In the genomic region with DNA sequence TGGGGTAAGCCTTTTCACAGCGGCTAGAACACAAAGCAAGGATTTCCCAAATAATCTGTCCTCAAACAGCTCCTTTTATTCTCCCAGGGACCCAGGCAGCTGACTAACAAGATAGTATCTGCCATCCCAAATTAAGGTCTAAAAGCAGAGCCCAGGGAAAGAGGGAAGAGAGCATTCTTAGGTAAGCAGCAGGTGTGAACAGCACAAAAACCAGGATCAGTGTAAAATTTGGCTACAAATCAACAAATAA, we compare ENCODE assay signal across 28 cellular contexts.
"Had no signal": no experiment of that assay in that cellular context is flagged by ENCODE, and none has a peak within 500 bp of the region (broad histone marks: within the 10 kb centered on the region; RNA-seq: fewer than 3 reads in every experiment).

No MANE protein-coding gene starts in this region.

- H3K36me3 ChIP-seq: stomach, suprapubic skin, thoracic aorta, thyroid gland, tibial artery, tibial nerve, transverse colon, upper lobe of left lung, upper lobe of right lung, uterus, vagina had no signal

- H3K27me3 ChIP-seq: stomach, suprapubic skin, testis, thyroid gland, tibial artery, tibial nerve, transverse colon, upper lobe of left lung, upper lobe of right lung, uterus, vagina had no signal

- H3K27ac Mint-ChIP-seq: stimulated activated effector memory CD8-positive, alpha-beta T cell treated with anti-CD3 and anti-CD28 coated beads, Interleukin-12 subunit alpha, Interleukin-12 subunit beta, amount 100 ng/mL, for 72 hours; stimulated activated memory B cell treated with anti-CD40 and anti-IgM and Interleukin-4, amounts not matched to agents 10 μg/mL and 1 μg/mL and 100 μg/mL, for 72 hours; stimulated activated naive B cell treated with anti-CD40 and anti-IgM and Interleukin-4, amounts not matched to agents 10 μg/mL and 1 μg/mL and 100 μg/mL, for 72 hours; stimulated activated naive CD8-positive, alpha-beta T cell treated with anti-CD3 and anti-CD28 coated beads, Interleukin-15, amount 100 ng/mL, for 72 hours; stimulated activated naive CD8-positive, alpha-beta T cell treated with anti-CD3 and anti-CD28 coated beads, Interleukin-15, Interleukin-2, amounts not matched to agents 100 ng/mL and 50 ng/mL, for 24 hours; type B pancreatic cell had no signal

- H3K4me3 Mint-ChIP-seq: stimulated activated effector memory CD8-positive, alpha-beta T cell treated with anti-CD3 and anti-CD28 coated beads, Interleukin-12 subunit alpha, Interleukin-12 subunit beta, amount 100 ng/mL, for 72 hours; stimulated activated memory B cell treated with anti-CD40 and anti-IgM and Interleukin-4, amounts not matched to agents 10 μg/mL and 1 μg/mL and 100 μg/mL, for 72 hours; stimulated activated naive B cell treated with anti-CD40 and anti-IgM and Interleukin-4, amounts not matched to agents 10 μg/mL and 1 μg/mL and 100 μg/mL, for 72 hours; stimulated activated naive CD8-positive, alpha-beta T cell treated with anti-CD3 and anti-CD28 coated beads, Interleukin-15, amount 100 ng/mL, for 72 hours; stimulated activated naive CD8-positive, alpha-beta T cell treated with anti-CD3 and anti-CD28 coated beads, Interleukin-15, Interleukin-2, amounts not matched to agents 100 ng/mL and 50 ng/mL, for 24 hours; type B pancreatic cell had no signal

- H3K4me1 Mint-ChIP-seq: stimulated activated effector memory CD8-positive, alpha-beta T cell treated with anti-CD3 and anti-CD28 coated beads, Interleukin-12 subunit alpha, Interleukin-12 subunit beta, amount 100 ng/mL, for 72 hours; stimulated activated memory B cell treated with anti-CD40 and anti-IgM and Interleukin-4, amounts not matched to agents 10 μg/mL and 1 μg/mL and 100 μg/mL, for 72 hours; stimulated activated naive B cell treated with anti-CD40 and anti-IgM and Interleukin-4, amounts not matched to agents 10 μg/mL and 1 μg/mL and 100 μg/mL, for 72 hours; stimulated activated naive CD8-positive, alpha-beta T cell treated with anti-CD3 and anti-CD28 coated beads, Interleukin-15, amount 100 ng/mL, for 72 hours had no signal

- H3K9me3 ChIP-seq: stomach, suprapubic skin, testis, thoracic aorta, thyroid gland, tibial artery, tibial nerve, transverse colon, upper lobe of left lung, upper lobe of right lung, uterus, vagina had no signal

- ATAC-seq: stimulated activated effector memory CD8-positive, alpha-beta T cell treated with anti-CD3 and anti-CD28 coated beads, Interleukin-12 subunit alpha, Interleukin-12 subunit beta, amount 100 ng/mL, for 72 hours; stimulated activated memory B cell treated with anti-CD40 and anti-IgM and Interleukin-4, amounts not matched to agents 10 μg/mL and 1 μg/mL and 100 μg/mL, for 72 hours; stimulated activated naive B cell treated with anti-CD40 and anti-IgM and Interleukin-4, amounts not matched to agents 10 μg/mL and 1 μg/mL and 100 μg/mL, for 72 hours; stimulated activated naive CD8-positive, alpha-beta T cell treated with anti-CD3 and anti-CD28 coated beads, Interleukin-15, amount 100 ng/mL, for 72 hours; stimulated activated naive CD8-positive, alpha-beta T cell treated with anti-CD3 and anti-CD28 coated beads, Interleukin-15, Interleukin-2, amounts not matched to agents 100 U/mL and 50 U/mL, for 24 hours; upper lobe of right lung had no signal

- H3K36me3 Mint-ChIP-seq: stimulated activated effector memory CD8-positive, alpha-beta T cell treated with anti-CD3 and anti-CD28 coated beads, Interleukin-12 subunit alpha, Interleukin-12 subunit beta, amount 100 ng/mL, for 72 hours; stimulated activated memory B cell treated with anti-CD40 and anti-IgM and Interleukin-4, amounts not matched to agents 10 μg/mL and 1 μg/mL and 100 μg/mL, for 72 hours; stimulated activated naive B cell treated with anti-CD40 and anti-IgM and Interleukin-4, amounts not matched to agents 10 μg/mL and 1 μg/mL and 100 μg/mL, for 72 hours; type B pancreatic cell had no signal

- H3K27ac ChIP-seq: stomach, suprapubic skin, testis, thoracic aorta, thyroid gland, tibial artery, tibial nerve, transverse colon, upper lobe of left lung, upper lobe of right lung, uterus, vagina had no signal

- H3K27me3 Mint-ChIP-seq: stimulated activated naive B cell treated with anti-CD40 and anti-IgM and Interleukin-4, amounts not matched to agents 10 μg/mL and 1 μg/mL and 100 μg/mL, for 72 hours; stimulated activated naive CD8-positive, alpha-beta T cell treated with anti-CD3 and anti-CD28 coated beads, Interleukin-15, amount 100 ng/mL, for 72 hours; stimulated activated naive CD8-positive, alpha-beta T cell treated with anti-CD3 and anti-CD28 coated beads, Interleukin-15, Interleukin-2, amounts not matched to agents 100 ng/mL and 50 ng/mL, for 24 hours; type B pancreatic cell had no signal

- H3K4me3 ChIP-seq: stomach, suprapubic skin, testis, thoracic aorta, thyroid gland, tibial artery, tibial nerve, transverse colon, upper lobe of left lung, upper lobe of right lung, uterus, vagina had no signal

- H3K9me3 Mint-ChIP-seq: stimulated activated effector memory CD8-positive, alpha-beta T cell treated with anti-CD3 and anti-CD28 coated beads, Interleukin-12 subunit alpha, Interleukin-12 subunit beta, amount 100 ng/mL, for 72 hours; stimulated activated memory B cell treated with anti-CD40 and anti-IgM and Interleukin-4, amounts not matched to agents 10 μg/mL and 1 μg/mL and 100 μg/mL, for 72 hours; stimulated activated naive B cell treated with anti-CD40 and anti-IgM and Interleukin-4, amounts not matched to agents 10 μg/mL and 1 μg/mL and 100 μg/mL, for 72 hours; stimulated activated naive CD8-positive, alpha-beta T cell treated with anti-CD3 and anti-CD28 coated beads, Interleukin-15, amount 100 ng/mL, for 72 hours; stimulated activated naive CD8-positive, alpha-beta T cell treated with anti-CD3 and anti-CD28 coated beads, Interleukin-15, Interleukin-2, amounts not matched to agents 100 ng/mL and 50 ng/mL, for 24 hours; type B pancreatic cell had no signal

- DNase-seq: stimulated activated CD4-positive, alpha-beta T cell treated with anti-CD3 and anti-CD28 coated beads, Interleukin-2, amount 100 ng/mL, for 48 hours; stimulated activated CD4-positive, alpha-beta T cell treated with anti-CD3 and anti-CD28 coated beads, Interleukin-4, amount 100 ng/mL, for 1 hour; stimulated activated CD4-positive, alpha-beta T cell treated with anti-CD3 and anti-CD28 coated beads, Interleukin-4, amount 100 ng/mL, for 24 hours; stimulated activated CD4-positive, alpha-beta T cell treated with anti-CD3 and anti-CD28 coated beads, Interleukin-4, amount 100 ng/mL, for 4 hours; stimulated activated CD8-positive, alpha-beta memory T cell treated with anti-CD3 and anti-CD28 coated beads, Interleukin-4, amount 100 ng/mL, for 48 hours; stimulated activated naive B cell treated with anti-CD40 and anti-IgM and Interleukin-4, amounts not matched to agents 10 μg/mL and 1 μg/mL and 100 μg/mL, for 72 hours; stimulated activated naive CD4-positive, alpha-beta T cell; stimulated activated naive CD4-positive, alpha-beta T cell treated with Interleukin-2 at 50 U/mL for 16 hours; stimulated activated naive CD8-positive, alpha-beta T cell treated with anti-CD3 and anti-CD28 coated beads, Interleukin-15, amount 100 ng/mL, for 72 hours; stimulated activated naive CD8-positive, alpha-beta T cell treated with anti-CD3 and anti-CD28 coated beads, Interleukin-15, Interleukin-2, amounts not matched to agents 100 U/mL and 50 U/mL, for 24 hours; stomach; substantia nigra; testis; thyroid gland; tibial artery; transverse colon; trophoblast cell; upper lobe of left lung; upper lobe of right lung; uterus had no signal

- H3K4me1 ChIP-seq: stomach, suprapubic skin, testis, thyroid gland, tibial artery, tibial nerve, transverse colon, upper lobe of left lung, upper lobe of right lung, uterus, vagina had no signal
